24 cellular contexts compared by ENCODE assay signal in the genomic region with DNA sequence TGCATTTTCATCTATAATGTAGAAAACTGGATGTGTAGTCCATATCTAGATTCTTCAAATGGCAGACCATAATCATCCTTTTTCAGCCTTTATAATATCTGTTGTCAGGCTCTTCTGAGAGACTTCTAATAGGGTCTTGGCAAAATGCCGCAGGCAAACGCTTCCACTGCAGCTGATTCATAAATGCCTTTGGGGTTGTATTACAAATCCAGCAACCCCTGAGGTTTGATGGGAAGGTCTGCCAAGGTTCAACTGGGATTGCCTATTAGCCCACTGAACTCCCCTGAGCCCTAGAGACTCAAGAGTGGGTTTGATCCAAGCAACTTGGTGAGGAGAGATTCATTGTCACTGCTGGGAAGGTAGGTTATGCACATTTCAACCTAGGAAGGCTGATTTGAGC.
"Had no signal": no experiment of that assay in that cellular context is flagged by ENCODE, and none has a peak within 500 bp of the region (broad histone marks: within the 10 kb centered on the region; RNA-seq: fewer than 3 reads in every experiment).

No MANE protein-coding gene starts in this region.

- H3K4me3 ChIP-seq: esophagus squamous epithelium, gastroesophageal sphincter, left ventricle myocardium inferior, lower lobe of right lung, neural progenitor cell, pancreas, suprapubic skin, thyroid gland, upper lobe of right lung, vagina had no signal

- H3K4me1 Mint-ChIP-seq: memory B cell; neural progenitor cell; stimulated activated effector memory CD8-positive, alpha-beta T cell treated with anti-CD3 and anti-CD28 coated beads, Interleukin-12 subunit alpha, Interleukin-12 subunit beta, amount 100 ng/mL, for 72 hours had no signal

- FAIRE-seq: kidney, pancreas had no signal

- H3K36me3 ChIP-seq: esophagus squamous epithelium, gastroesophageal sphincter, left ventricle myocardium inferior, lower lobe of right lung, neural progenitor cell, pancreas, suprapubic skin, thyroid gland, upper lobe of right lung, vagina had no signal

- DNase-seq: dermis blood vessel endothelial cell; esophagus squamous epithelium; foreskin fibroblast; glutamatergic neuron; kidney; left cardiac atrium; left ventricle myocardium inferior; lower lobe of right lung; occipital lobe; pancreas; right cardiac atrium; stimulated activated CD4-positive, alpha-beta T cell treated with anti-CD3 and anti-CD28 coated beads, Interleukin-4, amount 100 ng/mL, for 1 hour; stimulated activated CD8-positive, alpha-beta memory T cell treated with anti-CD3 and anti-CD28 coated beads, Interleukin-4, amount 100 ng/mL, for 48 hours; stimulated activated naive CD8-positive, alpha-beta T cell treated with anti-CD3 and anti-CD28 coated beads, Interleukin-15, Interleukin-2, amounts not matched to agents 100 U/mL and 50 U/mL, for 24 hours; thyroid gland; upper lobe of right lung had no signal

- H3K4me1 ChIP-seq: esophagus squamous epithelium, gastroesophageal sphincter, left ventricle myocardium inferior, lower lobe of right lung, neural progenitor cell, pancreas, suprapubic skin, thyroid gland, upper lobe of right lung, vagina had no signal

- H3K9ac ChIP-seq: neural progenitor cell had no signal

- H3K36me3 Mint-ChIP-seq: memory B cell; mesothelial cell of epicardium; neural progenitor cell; stimulated activated effector memory CD8-positive, alpha-beta T cell treated with anti-CD3 and anti-CD28 coated beads, Interleukin-12 subunit alpha, Interleukin-12 subunit beta, amount 100 ng/mL, for 72 hours had no signal

- H3K27ac Mint-ChIP-seq: memory B cell; mesothelial cell of epicardium; natural killer cell treated with Interleukin-12 subunit alpha and Interleukin-12 subunit beta and Interleukin-15 and Interleukin-18, amount 100 ng/mL, for 72 hours; neural progenitor cell; stimulated activated effector memory CD8-positive, alpha-beta T cell treated with anti-CD3 and anti-CD28 coated beads, Interleukin-12 subunit alpha, Interleukin-12 subunit beta, amount 100 ng/mL, for 72 hours had no signal

- H3K4me2 ChIP-seq: neural progenitor cell had no signal

- H3K27ac ChIP-seq: esophagus squamous epithelium, gastroesophageal sphincter, left ventricle myocardium inferior, lower lobe of right lung, neural progenitor cell, pancreas, suprapubic skin, thyroid gland, upper lobe of right lung, vagina had no signal

- H3K27me3 Mint-ChIP-seq: memory B cell; natural killer cell treated with Interleukin-12 subunit alpha and Interleukin-12 subunit beta and Interleukin-15 and Interleukin-18, amount 100 ng/mL, for 72 hours had no signal

- H3K27me3 ChIP-seq: esophagus squamous epithelium, gastroesophageal sphincter, neural progenitor cell, pancreas, suprapubic skin, thyroid gland, upper lobe of right lung, vagina had no signal

- H2AFZ ChIP-seq: neural progenitor cell had no signal

- H3K4me3 Mint-ChIP-seq: memory B cell; mesothelial cell of epicardium; natural killer cell treated with Interleukin-12 subunit alpha and Interleukin-12 subunit beta and Interleukin-15 and Interleukin-18, amount 100 ng/mL, for 72 hours; neural progenitor cell; stimulated activated effector memory CD8-positive, alpha-beta T cell treated with anti-CD3 and anti-CD28 coated beads, Interleukin-12 subunit alpha, Interleukin-12 subunit beta, amount 100 ng/mL, for 72 hours had no signal

- H3K9me3 ChIP-seq: esophagus squamous epithelium, lower lobe of right lung, pancreas, suprapubic skin, thyroid gland, upper lobe of right lung, vagina had no signal
